ENCODE assay signal across 8 cellular contexts in genomic region chr19:14058182-14059092, GRCh38. TPM values are rescaled to one million over a fixed set of nuclear protein-coding genes. Genes with fewer than 3 reads are reported as not detected.
DNase-seq lines count a peak whose midpoint lies in the region; ATAC-seq and TF ChIP-seq lines count a peak whose summit lies in the region.
"Had no signal": no experiment of that assay in that cellular context is flagged by ENCODE, and none has a peak within 500 bp of the region (broad histone marks: within the 10 kb centered on the region; RNA-seq: fewer than 3 reads in every experiment).

No MANE protein-coding gene starts in this region.

- peaks cover 16% of the 10 kb centered on the region for H3K27me3 ChIP-seq in CD8-positive, alpha-beta memory T cell (ENCODE audit: insufficient read depth, low read length, poor library complexity, severe bottlenecking)
- no peaks in the 10 kb centered on the region for H3K27me3 ChIP-seq in Panc1 (ENCODE audit: control insufficient read depth, insufficient read depth, low read length)
- H3K27me3 ChIP-seq in iPS-18a (ENCODE audit: control insufficient read depth, insufficient read depth, low read length): peaks cover 23% of the 10 kb centered on the region

- H3K27ac ChIP-seq in CD8-positive, alpha-beta memory T cell (ENCODE audit: low read depth, low read length): no peak overlapping the region
- H3K27ac ChIP-seq in Panc1 (ENCODE audit: low read length) (no peak overlapping the region), iPS-18a (ENCODE audit: low read length) (no peak overlapping the region), caudate nucleus (ENCODE audit: low read depth, low read length) (no peak overlapping the region)
- H3K27ac ChIP-seq: transverse colon had no signal

- H3K36me3 ChIP-seq in CD8-positive, alpha-beta memory T cell (ENCODE audit: insufficient read depth, low read length): no peaks in the 10 kb centered on the region
- no peaks in the 10 kb centered on the region for H3K36me3 ChIP-seq in Panc1 (ENCODE audit: control insufficient read depth, insufficient read depth, low read length)
- no peaks in the 10 kb centered on the region for H3K36me3 ChIP-seq in iPS-18a (ENCODE audit: control insufficient read depth, low read depth, low read length)
- H3K36me3 ChIP-seq: transverse colon had no signal

- peak overlapping the region in 2 of 8 donors; percentile 21 to 42 for H3K27ac Mint-ChIP-seq in CD8-positive, alpha-beta memory T cell

- peaks cover 0 to 2% (median 0%) of the 10 kb centered on the region in 3 donors for H3K36me3 Mint-ChIP-seq in CD8-positive, alpha-beta memory T cell

- peak overlapping the region in 6 of 7 donors; percentile 31 to 78 (median 60) for H3K4me3 Mint-ChIP-seq in CD8-positive, alpha-beta memory T cell

- H3K4me1 Mint-ChIP-seq in CD8-positive, alpha-beta memory T cell: peaks cover 11 to 25% (median 12%) of the 10 kb centered on the region in 3 donors

- POLR2A ChIA-PET in CD8-positive, alpha-beta memory T cell (lab: Charles Lee): no interaction called here
- POLR2A ChIA-PET in Panc1 (lab: Charles Lee): no interaction called here

- CTCF ChIA-PET in CD8-positive, alpha-beta memory T cell (lab: Charles Lee): interaction anchor here (0.7 to 7.8 kb wide), 14 partner anchors 9 to 179 kb away, joined by 3 to 67 read pairs (median 4); partner anchors contain the start of genes IL27RA and MISP3
- CTCF ChIA-PET in Panc1 (lab: Charles Lee): interaction anchor here (0.6 kb wide), 1 partner anchor 71 kb away, joined by 7 read pairs; no protein-coding TSS in a partner anchor

- no peaks in the 10 kb centered on the region for H3K9me3 Mint-ChIP-seq in CD8-positive, alpha-beta memory T cell

- intact Hi-C loops in Panc1 (cut with micrococcal nuclease; ENCODE audit: unreplicated experiment): no loop called here

- no peak for TF ChIP-seq CTCF in Panc1 (IDR thresholded peaks at IDR 0.05)

- H3K4me1 ChIP-seq in CD8-positive, alpha-beta memory T cell (ENCODE audit: insufficient read depth, low read length): peaks cover 17% of the 10 kb centered on the region
- H3K4me1 ChIP-seq in Panc1 (ENCODE audit: control insufficient read depth, insufficient read depth, low read length) (peaks cover 5% of the 10 kb centered on the region; the same call in 1 of the 2 replicates), iPS-18a (ENCODE audit: control insufficient read depth, low read depth, low read length) (peaks cover 5% of the 10 kb centered on the region)

- BruUV-seq in Panc1 (replicated peaks; lab: Mats Ljungman, UMichigan): no TSS peak

- H3K9ac ChIP-seq in iPS-18a (ENCODE audit: low read length): no peak overlapping the region

- H3K9me3 ChIP-seq in CD8-positive, alpha-beta memory T cell (ENCODE audit: low read length): no peaks in the 10 kb centered on the region
- H3K9me3 ChIP-seq in Panc1 (ENCODE audit: control insufficient read depth, insufficient read depth, low read depth, low read length): no peaks in the 10 kb centered on the region
- no peaks in the 10 kb centered on the region for H3K9me3 ChIP-seq in iPS-18a (ENCODE audit: control insufficient read depth, low read depth, low read length)
- H3K9me3 ChIP-seq: transverse colon had no signal

- in situ Hi-C loops in Panc1 (cut with HindIII; ENCODE audit: low pct_unique_long_range_greater_than_20kb, low sequenced_read_pairs): no loop called here

- peaks cover 18 to 36% of the 10 kb centered on the region in 2 donors for H3K27me3 Mint-ChIP-seq in CD8-positive, alpha-beta memory T cell

- no peak overlapping the region for H3K4me3 ChIP-seq in CD8-positive, alpha-beta memory T cell (ENCODE audit: low read length)
- H3K4me3 ChIP-seq in Panc1 (ENCODE audit: low read depth in 2 of 2, low read length in 2 of 2): peak overlapping the region; percentile 32 to 47
- peak overlapping the region; percentile 50 for H3K4me3 ChIP-seq in iPS-18a (ENCODE audit: low read length)

- ATAC-seq in Panc1 (no peak), HG03520 (IDR thresholded peaks at IDR 0.05; ENCODE audit: unreplicated experiment) (no peak)

- DNase-seq in CD8-positive, alpha-beta memory T cell: no peak
- no peak for DNase-seq in Panc1 (ENCODE audit: low read depth, low spot score)
- no peak for DNase-seq in stimulated activated CD4-positive, alpha-beta T cell treated with anti-CD3 and anti-CD28 coated beads, Interleukin-4, amount 100 ng/mL, for 4 hours
- no peak for DNase-seq in caudate nucleus (lab: John Stamatoyannopoulos, UW)

RNA-seq across cellular contexts. Expression of gene PALM3, which starts 3.4 kb away (rescaled TPM):
- not detected for total RNA-seq in CD8-positive, alpha-beta memory T cell
- not detected for polyA plus RNA-seq in CD8-positive, alpha-beta memory T cell
- total RNA-seq in Panc1 (2021; ENCODE audit: unreplicated experiment): 0.54 TPM
- 1.3 TPM for polyA plus RNA-seq in Panc1 (2012; ENCODE audit: insufficient read length)
- total RNA-seq: mesenteric fat pad had no signal

RNA-seq across cellular contexts. Expression of gene MISP3, which starts 14.1 kb away (rescaled TPM):
- total RNA-seq in CD8-positive, alpha-beta memory T cell: 1 to 10 TPM in 1 of 2 experiments, under 1 TPM in 1; 1.00 to 1.2 TPM
- polyA plus RNA-seq in CD8-positive, alpha-beta memory T cell: 2.1 TPM
- total RNA-seq in Panc1 (2021; ENCODE audit: unreplicated experiment): 1.5 TPM
- 2.9 TPM for polyA plus RNA-seq in Panc1 (2012; ENCODE audit: insufficient read length)

RNA-seq across cellular contexts. Expression of gene IL27RA, which starts 26.9 kb away (rescaled TPM):
- 10 to 100 TPM; 71.4 to 73.6 TPM for total RNA-seq in CD8-positive, alpha-beta memory T cell
- 83.4 TPM for polyA plus RNA-seq in CD8-positive, alpha-beta memory T cell
- total RNA-seq in Panc1 (2021; ENCODE audit: unreplicated experiment): 10.2 TPM
- polyA plus RNA-seq in Panc1 (2012; ENCODE audit: insufficient read length): 10.8 TPM

RNA-seq across cellular contexts. Expression of gene C19orf67, which starts 27.1 kb away (rescaled TPM):
- total RNA-seq in CD8-positive, alpha-beta memory T cell: under 1 TPM in 1 of 2 experiments, not detected in 1; 0.42 TPM
- not detected for polyA plus RNA-seq in CD8-positive, alpha-beta memory T cell
- 0.28 TPM for total RNA-seq in Panc1 (2021; ENCODE audit: unreplicated experiment)
- not detected for polyA plus RNA-seq in Panc1 (2012; ENCODE audit: insufficient read length)
- total RNA-seq: mesenteric fat pad had no signal

RNA-seq across cellular contexts. Expression of gene RLN3, which starts 30.5 kb away (rescaled TPM):
- not detected for total RNA-seq in CD8-positive, alpha-beta memory T cell
- not detected for polyA plus RNA-seq in CD8-positive, alpha-beta memory T cell
- total RNA-seq in Panc1 (2021; ENCODE audit: unreplicated experiment): not detected
- not detected for polyA plus RNA-seq in Panc1 (2012; ENCODE audit: insufficient read length)
- total RNA-seq: mesenteric fat pad, transverse colon had no signal
